In the genomic region with DNA sequence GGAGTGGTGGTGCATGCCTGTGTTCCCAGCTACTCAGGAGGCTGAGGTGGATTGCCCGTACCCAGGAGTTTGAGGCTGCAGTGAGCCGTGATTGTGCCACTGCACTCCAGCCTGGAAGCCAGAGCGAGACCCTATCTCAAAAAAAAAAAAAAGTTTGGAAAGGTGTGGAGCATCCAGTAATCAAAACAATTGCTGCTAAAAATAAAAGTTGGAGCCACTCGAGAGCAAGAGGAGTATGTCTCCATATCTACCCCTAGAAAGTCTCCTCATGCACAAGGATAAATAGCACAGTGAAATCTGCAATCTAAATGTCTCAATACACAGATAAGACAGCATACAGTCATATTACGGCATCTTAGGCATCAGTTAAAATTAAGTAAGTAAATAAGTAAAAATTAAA, we compare ENCODE assay signal across 22 cellular contexts.
DNase-seq lines count a peak whose midpoint lies in the region; ATAC-seq and TF ChIP-seq lines count a peak whose summit lies in the region.
"Had no signal": no experiment of that assay in that cellular context is flagged by ENCODE, and none has a peak within 500 bp of the region (broad histone marks: within the 10 kb centered on the region; RNA-seq: fewer than 3 reads in every experiment).

No MANE protein-coding gene starts in this region.

- H4K20me1 ChIP-seq in MM.1S (ENCODE audit: insufficient read depth, low read length), result no peaks in the 10 kb centered on the region
- H4K20me1 ChIP-seq in neural progenitor cell (ENCODE audit: low read depth), result peaks cover 5% of the 10 kb centered on the region
- H4K20me1 ChIP-seq: BLaER1 treated with 17β-estradiol and CSF1 and Interleukin-3, amounts not matched to agents 10 nM and 100 nM had no signal

- H3K27me3 ChIP-seq in right atrium auricular region (no peaks in the 10 kb centered on the region), MM.1S (replicated peaks; ENCODE audit: insufficient read depth, low read length) (no peaks in the 10 kb centered on the region), neural progenitor cell (no peaks in the 10 kb centered on the region)
- no peaks in the 10 kb centered on the region for H3K27me3 ChIP-seq in CD8-positive, alpha-beta memory T cell (ENCODE audit: insufficient read depth, low read length, poor library complexity, severe bottlenecking)
- H3K27me3 ChIP-seq: BLaER1 treated with 17β-estradiol and CSF1 and Interleukin-3, amounts not matched to agents 10 nM and 100 nM had no signal

- TF ChIP-seq CTCF in right atrium auricular region (IDR thresholded peaks at IDR 0.05) (no peak), MM.1S (IDR thresholded peaks at IDR 0.05; ENCODE audit: low read length) (no peak), neural progenitor cell (IDR thresholded peaks at IDR 0.05) (no peak)

- H3K9me2 ChIP-seq in MM.1S (replicated peaks; ENCODE audit: insufficient read depth, low read length), result no peaks in the 10 kb centered on the region

- DNase-seq in Right ventricle myocardium superior (no peak), right atrium auricular region (ENCODE audit: low spot score) (no peak), MM.1S (no peak), neural progenitor cell (ENCODE audit: low spot score) (no peak)
- no peak for DNase-seq in CD8-positive, alpha-beta memory T cell
- DNase-seq: AML-193; CD4-positive, alpha-beta T cell; CD8-positive, alpha-beta T cell; COR-L47; DMS 273 treated with DMSO at 0.1 percent for 48 hours; DMS153; DMS53; DMS79; DND-41; EL; GDM1 had no signal

- H3K27ac ChIP-seq in right atrium auricular region, result no peak overlapping the region
- peak overlapping the region; percentile 91; the same call in 1 of the 2 replicates for H3K27ac ChIP-seq in MM.1S (ENCODE audit: low read length)
- no peak overlapping the region for H3K27ac ChIP-seq in neural progenitor cell
- no peak overlapping the region for H3K27ac ChIP-seq in CD8-positive, alpha-beta memory T cell (ENCODE audit: low read depth, low read length)
- H3K27ac ChIP-seq: 22Rv1; A549; BLaER1 treated with 17β-estradiol and CSF1 and Interleukin-3, amounts not matched to agents 10 nM and 100 nM; C4-2B had no signal

- H3K36me3 ChIP-seq in right atrium auricular region (no peaks in the 10 kb centered on the region), MM.1S (replicated peaks; ENCODE audit: insufficient read depth, low read length) (no peaks in the 10 kb centered on the region), neural progenitor cell (no peaks in the 10 kb centered on the region)
- H3K36me3 ChIP-seq in CD8-positive, alpha-beta memory T cell (ENCODE audit: insufficient read depth, low read length), result no peaks in the 10 kb centered on the region
- H3K36me3 ChIP-seq: BLaER1 treated with 17β-estradiol and CSF1 and Interleukin-3, amounts not matched to agents 10 nM and 100 nM had no signal

- CTCF ChIA-PET in CD8-positive, alpha-beta memory T cell (lab: Charles Lee), result no interaction called here

- peaks cover 4% of the 10 kb centered on the region for H3K36me3 Mint-ChIP-seq in neural progenitor cell
- H3K36me3 Mint-ChIP-seq in CD8-positive, alpha-beta memory T cell, result no peaks in the 10 kb centered on the region
- H3K36me3 Mint-ChIP-seq: CD8-positive, alpha-beta T cell had no signal

- H3K4me2 ChIP-seq in MM.1S (ENCODE audit: low read depth, low read length) (peak overlapping the region; percentile 64; the same call in 1 of the 2 replicates), neural progenitor cell (peak overlapping the region; percentile 70)
- H3K4me2 ChIP-seq: A549; BLaER1 treated with 17β-estradiol and CSF1 and Interleukin-3, amounts not matched to agents 10 nM and 100 nM had no signal

- H3K4me1 ChIP-seq in right atrium auricular region (peaks cover 0 to 4% of the 10 kb centered on the region in 2 donors), MM.1S (ENCODE audit: low read length) (peaks cover 37% of the 10 kb centered on the region), neural progenitor cell (peaks cover 19% of the 10 kb centered on the region)
- no peaks in the 10 kb centered on the region for H3K4me1 ChIP-seq in CD8-positive, alpha-beta memory T cell (ENCODE audit: insufficient read depth, low read length)
- H3K4me1 ChIP-seq: A549; BLaER1 treated with 17β-estradiol and CSF1 and Interleukin-3, amounts not matched to agents 10 nM and 100 nM had no signal

- H3K27ac Mint-ChIP-seq in neural progenitor cell, result no peak overlapping the region
- H3K27ac Mint-ChIP-seq in CD8-positive, alpha-beta memory T cell, result no peak overlapping the region
- H3K27ac Mint-ChIP-seq: B cell; CD4-positive, alpha-beta T cell; CD8-positive, alpha-beta T cell had no signal

- intact Hi-C loops in Right ventricle myocardium superior (cut with DNase I), result no loop called here

- H3K79me2 ChIP-seq in MM.1S (ENCODE audit: low read length) (no peaks in the 10 kb centered on the region), neural progenitor cell (ENCODE audit: low read depth) (peaks cover 32% of the 10 kb centered on the region)

- POLR2A ChIA-PET in CD8-positive, alpha-beta memory T cell (lab: Charles Lee), result no interaction called here

- H3F3A ChIP-seq in MM.1S (ENCODE audit: insufficient read depth, low read length) (peaks cover 35% of the 10 kb centered on the region), neural progenitor cell (ENCODE audit: low read depth) (peaks cover 25% of the 10 kb centered on the region)

- no peaks in the 10 kb centered on the region for H3K9me3 ChIP-seq in right atrium auricular region
- H3K9me3 ChIP-seq in MM.1S (replicated peaks; ENCODE audit: insufficient read depth, low read length), result no peaks in the 10 kb centered on the region
- no peaks in the 10 kb centered on the region for H3K9me3 ChIP-seq in neural progenitor cell (ENCODE audit: low read depth)
- no peaks in the 10 kb centered on the region for H3K9me3 ChIP-seq in CD8-positive, alpha-beta memory T cell (ENCODE audit: low read length)
- H3K9me3 ChIP-seq: A549; BLaER1 treated with 17β-estradiol and CSF1 and Interleukin-3, amounts not matched to agents 10 nM and 100 nM had no signal

- no peaks in the 10 kb centered on the region for H3K27me3 Mint-ChIP-seq in neural progenitor cell (ENCODE audit: insufficient read depth, low read depth)
- no peaks in the 10 kb centered on the region for H3K27me3 Mint-ChIP-seq in CD8-positive, alpha-beta memory T cell
- H3K27me3 Mint-ChIP-seq: CD4-positive, alpha-beta T cell had no signal

- H3K4me1 Mint-ChIP-seq in neural progenitor cell, result peaks cover 25% of the 10 kb centered on the region
- H3K4me1 Mint-ChIP-seq in CD8-positive, alpha-beta memory T cell, result no peaks in the 10 kb centered on the region
- H3K4me1 Mint-ChIP-seq: B cell had no signal

- H3K4me3 ChIP-seq in right atrium auricular region (no peak overlapping the region), MM.1S (ENCODE audit: low read length) (no peak overlapping the region), neural progenitor cell (no peak overlapping the region)
- no peak overlapping the region for H3K4me3 ChIP-seq in CD8-positive, alpha-beta memory T cell (ENCODE audit: low read length)
- H3K4me3 ChIP-seq: A549; BLaER1 treated with 17β-estradiol and CSF1 and Interleukin-3, amounts not matched to agents 10 nM and 100 nM; GM12878 had no signal

- no peak overlapping the region for H3K9ac ChIP-seq in MM.1S (ENCODE audit: low read length)
- no peak overlapping the region for H3K9ac ChIP-seq in neural progenitor cell
- H3K9ac ChIP-seq: BLaER1 treated with 17β-estradiol and CSF1 and Interleukin-3, amounts not matched to agents 10 nM and 100 nM had no signal

- ATAC-seq in Right ventricle myocardium superior (ENCODE audit: poor library complexity), result peak; percentile 52
- ATAC-seq: A549; CD8-positive, alpha-beta T cell; GM12878 had no signal

- H3K4me3 Mint-ChIP-seq in neural progenitor cell, result no peak overlapping the region
- H3K4me3 Mint-ChIP-seq in CD8-positive, alpha-beta memory T cell, result no peak overlapping the region
- H3K4me3 Mint-ChIP-seq: B cell; CD4-positive, alpha-beta T cell; CD8-positive, alpha-beta T cell had no signal

- H3K9me3 Mint-ChIP-seq in neural progenitor cell, result no peaks in the 10 kb centered on the region
- peaks cover 0 to 9% (median 0%) of the 10 kb centered on the region in 5 donors for H3K9me3 Mint-ChIP-seq in CD8-positive, alpha-beta memory T cell
- H3K9me3 Mint-ChIP-seq: CD8-positive, alpha-beta T cell had no signal

- H2AFZ ChIP-seq in MM.1S (ENCODE audit: low read length), result no peak overlapping the region
- H2AFZ ChIP-seq in neural progenitor cell (replicated peaks), result no peak overlapping the region
